8 cellular contexts compared by ENCODE assay signal in the genomic region with DNA sequence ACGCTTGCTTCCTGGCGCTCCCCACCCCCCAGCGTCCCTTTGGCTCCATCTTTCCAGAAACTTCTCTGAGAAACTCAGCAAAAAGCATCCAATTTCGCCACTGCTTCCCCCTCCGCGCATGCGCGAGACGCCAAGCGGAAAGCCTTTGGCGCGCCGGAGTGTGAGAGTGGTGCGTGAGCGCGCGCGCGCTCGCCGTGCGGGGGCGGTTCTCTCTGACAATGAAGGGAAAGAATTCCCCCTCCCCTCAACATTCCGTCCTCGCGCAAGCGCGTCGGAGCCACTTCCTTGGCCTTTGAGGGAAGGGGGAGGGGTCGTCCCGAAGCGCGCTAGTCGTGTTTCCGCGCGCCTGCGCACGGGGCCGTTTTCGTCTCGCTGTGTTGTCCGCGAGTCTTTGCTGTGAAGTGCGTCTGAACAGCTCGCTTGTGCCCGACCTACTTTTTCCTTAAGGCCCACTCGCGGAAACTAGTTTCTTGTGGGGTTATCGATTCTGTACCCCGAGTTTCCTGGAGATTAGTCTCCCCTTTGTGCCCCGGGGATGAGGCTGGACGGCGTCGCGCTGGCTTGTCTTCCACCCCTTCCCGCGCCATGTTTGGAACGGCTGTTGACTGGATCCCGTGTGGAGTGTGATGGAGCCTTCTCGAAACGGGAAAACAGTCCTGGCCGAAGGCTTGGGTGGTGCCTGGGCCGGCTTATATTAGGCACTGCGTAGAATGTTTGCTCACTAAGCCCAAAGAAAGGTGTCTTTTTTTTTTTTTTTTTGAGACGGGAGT.
DNase-seq lines count a peak whose midpoint lies in the region; ATAC-seq lines count a peak whose summit lies in the region.

No MANE protein-coding gene starts in this region.

- no peaks in the 10 kb centered on the region for H3K27me3 Mint-ChIP-seq in central memory CD8-positive, alpha-beta T cell

- peak overlapping the region; percentile 97 for H3K27ac Mint-ChIP-seq in central memory CD8-positive, alpha-beta T cell (ENCODE audit: low read depth)

- DNase-seq in AG08395 (ENCODE audit: low spot score) (peak; percentile 97), NCI-H446 (lab: John Stamatoyannopoulos, UW) (peak; percentile 99 to 100), iris pigment epithelial cell (ENCODE audit: low read depth) (peak; percentile 99), smooth muscle cell of the brain vasculature (ENCODE audit: low read depth, low spot score) (peak; percentile 99)
- peak; percentile 94 for DNase-seq in central memory CD8-positive, alpha-beta T cell (ENCODE audit: low spot score in 2 of 2)

- peak overlapping the region; percentile 94 for H3K4me3 Mint-ChIP-seq in central memory CD8-positive, alpha-beta T cell

- peaks cover 23% of the 10 kb centered on the region for H3K36me3 Mint-ChIP-seq in central memory CD8-positive, alpha-beta T cell (ENCODE audit: insufficient read depth)

- no peaks in the 10 kb centered on the region for H3K9me3 Mint-ChIP-seq in central memory CD8-positive, alpha-beta T cell

- peaks cover 4% of the 10 kb centered on the region for H3K4me1 Mint-ChIP-seq in central memory CD8-positive, alpha-beta T cell

- peak; percentile 47 for ATAC-seq in GM19023 (IDR thresholded peaks at IDR 0.05; ENCODE audit: unreplicated experiment)
- peak; percentile 37 for ATAC-seq in HG03342 (IDR thresholded peaks at IDR 0.05; ENCODE audit: unreplicated experiment)
- ATAC-seq in activated CD4-positive, CD25-positive, alpha-beta regulatory T cell treated with anti-CD3 and anti-CD28 coated beads, Interleukin-2, amount 50 U/mL, for 24 hours, result peak; percentile 30 to 36
- peak; percentile 25 for ATAC-seq in central memory CD8-positive, alpha-beta T cell (replicated peaks; ENCODE audit: extremely low read depth, poor library complexity, severe bottlenecking)

Comparison
In these comparisons a context has a peak if more than half of its experiments do, and no peak if none do; other contexts are left out.
1. Peak in every context shown above with its lines: DNase-seq and ATAC-seq.